Comparison of ENCODE assay signal across 32 cellular contexts in genomic region chr15:25512957-25513356, GRCh38.
"Had no signal": no experiment of that assay in that cellular context is flagged by ENCODE, and none has a peak within 500 bp of the region (broad histone marks: within the 10 kb centered on the region; RNA-seq: fewer than 3 reads in every experiment).

No MANE protein-coding gene starts in this region.

- ATAC-seq: activated CD8-positive, alpha-beta T cell treated with anti-CD3 and anti-CD28 coated beads for 36 hours; activated naive CD4-positive, alpha-beta T cell treated with anti-CD3 and anti-CD28 coated beads, Interleukin-2, amount 50 U/mL, for 72 hours; activated T-cell treated with anti-CD3 and anti-CD28 coated beads, Interleukin-2, amount 50 U/mL, for 4 hours; activated T-cell treated with anti-CD3 and anti-CD28 coated beads, Interleukin-2, amount 50 U/mL, for 72 hours; activated T-helper 17 cell treated with anti-CD3 and anti-CD28 coated beads, Interleukin-2, amount 50 U/mL, for 72 hours; body of pancreas had no signal

- H3K27ac ChIP-seq: adrenal gland, ascending aorta, body of pancreas, brain microvascular endothelial cell, breast epithelium, VCaP had no signal

- DNase-seq: activated B cell treated with CpG ODN at 0.5 μM for 24 hours; activated CD4-positive, alpha-beta memory T cell treated with anti-CD3 and anti-CD28 coated beads for 36 hours; activated CD4-positive, alpha-beta T cell treated with anti-CD3 and anti-CD28 coated beads for 4 hours; activated CD4-positive, alpha-beta T cell treated with anti-CD3 and anti-CD28 coated beads, Interleukin-2, amount 10 ng/mL, durations not matched to agents 24 days and 14 days; activated CD4-positive, alpha-beta T cell treated with anti-CD3 and anti-CD28 coated beads, Interleukin-2, amount 50 U/mL, for 1 hour; activated CD4-positive, alpha-beta T cell treated with anti-CD3 and anti-CD28 coated beads, Interleukin-2, amount 50 U/mL, for 4 hours; activated CD4-positive, CD25-positive, alpha-beta regulatory T cell treated with anti-CD3 and anti-CD28 coated beads, Interleukin-2, amount 50 U/mL, for 72 hours; activated CD8-positive, alpha-beta memory T cell treated with anti-CD3 and anti-CD28 coated beads, Interleukin-2, amount 50 U/mL, for 4 hours; activated CD8-positive, alpha-beta T cell treated with anti-CD3 and anti-CD28 coated beads for 36 hours; activated effector memory CD4-positive, alpha-beta T cell treated with anti-CD3 and anti-CD28 coated beads, Interleukin-2, amount 50 U/mL, for 16 hours; activated gamma-delta T cell treated with Interleukin-2 at 50 U/mL for 16 hours; activated naive CD4-positive, alpha-beta T cell; activated naive CD4-positive, alpha-beta T cell treated with anti-CD3 and anti-CD28 coated beads for 36 hours; activated naive CD4-positive, alpha-beta T cell treated with anti-CD3 and anti-CD28 coated beads, Interleukin-2, amount 50 U/mL, for 16 hours; activated naive CD8-positive, alpha-beta T cell treated with anti-CD3 and anti-CD28 coated beads for 36 hours; activated T-cell treated with anti-CD3 and anti-CD28 coated beads for 4 hours; activated T-cell treated with anti-CD3 and anti-CD28 coated beads, Interleukin-2, amount 50 U/mL, for 1 hour; activated T-cell treated with anti-CD3 and anti-CD28 coated beads, Interleukin-2, amount 50 U/mL, for 4 hours; activated T-cell treated with anti-CD3 and anti-CD28 coated beads, Interleukin-2, amount 50 U/mL, for 72 hours; adrenal gland; amniotic stem cell; body of pancreas; brain microvascular endothelial cell; central memory CD4-positive, alpha-beta T cell; T-helper 1 cell; T-helper 2 cell; T-helper 9 cell had no signal
